ENCODE assay signal across 8 cellular contexts in genomic region chr15:42494998-42495360, GRCh38. TPM values are rescaled to one million over a fixed set of nuclear protein-coding genes. Genes with fewer than 3 reads are reported as not detected.
DNase-seq lines count a peak whose midpoint lies in the region; ATAC-seq, FAIRE-seq and TF ChIP-seq lines count a peak whose summit lies in the region.

No MANE protein-coding gene starts in this region.

- H3K4me3 ChIP-seq in adrenal gland, result peak overlapping the region; percentile 37 to 90 (median 64)
- H3K4me3 ChIP-seq in heart right ventricle, result peak overlapping the region; percentile 34 to 95 (median 68)
- peak overlapping the region; percentile 19 to 77 (median 58) for H3K4me3 ChIP-seq in pancreas

- no peaks in the 10 kb centered on the region for H3K9me3 ChIP-seq in adrenal gland (replicated peaks in 1 of 3)
- no peaks in the 10 kb centered on the region for H3K9me3 ChIP-seq in heart right ventricle
- no peaks in the 10 kb centered on the region for H3K9me3 ChIP-seq in pancreas

- peak; percentile 81 for DNase-seq in EH (ENCODE audit: low read depth)
- peak; percentile 68 for DNase-seq in LoVo (ENCODE audit: low spot score)
- peak; percentile 45 to 85 (median 58) for DNase-seq in adrenal gland
- DNase-seq in heart right ventricle, result peak in 1 of 2 donors; percentile 77
- DNase-seq in pancreas, result peak in 3 of 6 donors; percentile 46 to 85 (median 48)
- DNase-seq in retina, result no peak
- no peak for DNase-seq in activated CD4-positive, CD25-positive, alpha-beta regulatory T cell treated with anti-CD3 and anti-CD28 coated beads, Interleukin-2, amount 50 U/mL, for 72 hours

- TF ChIP-seq CTCF in adrenal gland (IDR thresholded peaks at IDR 0.05) (no peak), heart right ventricle (IDR thresholded peaks at IDR 0.05) (no peak), pancreas (IDR thresholded peaks at IDR 0.05) (no peak)

- 2 to 5% (median 2%) methylated on average over 10 of the region's 10 CpGs for WGBS in adrenal gland, 4 donors
- 6 to 16% methylated on average over 10 of the region's 10 CpGs for WGBS in heart right ventricle, 2 donors
- 2 to 3% methylated on average over 10 of the region's 10 CpGs for WGBS in pancreas, 2 donors

- peak; percentile 21 to 73 (median 46) for ATAC-seq in heart right ventricle
- ATAC-seq in pancreas, result peak; percentile 37 to 74 (median 54)
- ATAC-seq in HG02610 (IDR thresholded peaks at IDR 0.05; ENCODE audit: unreplicated experiment), result no peak

- no peak for FAIRE-seq in pancreas (lab: Jason Lieb, UNC)

- intact Hi-C loops in adrenal gland (cut with DNase I) (loop anchor here in 1 of 2 donors (10.0 kb wide), 1 partner anchor 60 kb away; no protein-coding TSS in a partner anchor), heart right ventricle (cut with DNase I) (loop anchor here in 2 of 10 donors (5.0 to 10.0 kb wide), 2 partner anchors 57 to 80 kb away; partner anchors contain the start of gene STARD9 (in 1 of the 2)), pancreas (cut with DNase I) (no loop called here)

- H3K4me1 ChIP-seq in adrenal gland (replicated peaks in 1 of 2), result peaks cover 30 to 48% of the 10 kb centered on the region in 2 donors
- peaks cover 8 to 78% (median 58%) of the 10 kb centered on the region in 9 donors for H3K4me1 ChIP-seq in heart right ventricle
- H3K4me1 ChIP-seq in pancreas, result peaks cover 0 to 21% (median 12%) of the 10 kb centered on the region in 3 donors

- H3K36me3 ChIP-seq in adrenal gland (replicated peaks in 1 of 2) (no peaks in the 10 kb centered on the region), heart right ventricle (peaks cover 0 to 3% (median 0%) of the 10 kb centered on the region in 9 donors), pancreas (no peaks in the 10 kb centered on the region)

- no peak for TF ChIP-seq POLR2A in adrenal gland (IDR thresholded peaks at IDR 0.05)

- H3K27ac ChIP-seq in adrenal gland (peak overlapping the region; percentile 82 to 94 (median 90)), heart right ventricle (peak overlapping the region; percentile 83 to 93 (median 90)), pancreas (peak overlapping the region; percentile 74 to 99 (median 86))

- H3K27me3 ChIP-seq in adrenal gland (no peaks in the 10 kb centered on the region), heart right ventricle (no peaks in the 10 kb centered on the region), pancreas (no peaks in the 10 kb centered on the region)

RNA-seq across cellular contexts. Expression of gene SNAP23, which starts 0.5 kb away (rescaled TPM):
- total RNA-seq in adrenal gland (10 to 100 TPM; 44.7 to 88.2 (median 59.3) TPM), heart right ventricle (10 to 100 TPM; 26.7 to 64.8 (median 46.6) TPM), pancreas (10 to 100 TPM; 14.2 to 39.4 (median 19.6) TPM)
- polyA plus RNA-seq in adrenal gland (10 to 100 TPM; 54.0 to 74.2 (median 58.9) TPM), heart right ventricle (10 to 100 TPM; 24.8 to 87.9 TPM), pancreas (10 to 100 TPM; 20.5 to 22.0 TPM)

RNA-seq across cellular contexts. Expression of gene ZNF106, which starts 4.0 kb away (rescaled TPM):
- total RNA-seq in adrenal gland (10 to 100 TPM; 51.7 to 77.7 (median 61.5) TPM), heart right ventricle (100 to 1,000 TPM; 390 to 945 (median 812) TPM), pancreas (10 to 100 TPM; 13.3 to 38.4 (median 20.4) TPM)
- polyA plus RNA-seq in adrenal gland (10 to 100 TPM in 1 of 3 donors, 1 to 10 TPM in 2; 5.8 to 43.1 (median 9.5) TPM), heart right ventricle (10 to 100 TPM; 52.6 to 67.2 TPM), pancreas (1 to 10 TPM; 4.3 to 5.1 TPM)

RNA-seq across cellular contexts. Expression of gene LRRC57, which starts 53.6 kb away (rescaled TPM):
- total RNA-seq in adrenal gland (10 to 100 TPM in 6 of 8 donors, 1 to 10 TPM in 2; 7.1 to 26.2 (median 17.8) TPM), heart right ventricle (10 to 100 TPM; 12.1 to 24.6 (median 16.6) TPM), pancreas (10 to 100 TPM in 1 of 6 donors, 1 to 10 TPM in 5; 5.6 to 14.8 (median 8.6) TPM)
- polyA plus RNA-seq in adrenal gland (10 to 100 TPM in 1 of 3 donors, 1 to 10 TPM in 2; 3.3 to 13.7 (median 5.7) TPM), heart right ventricle (1 to 10 TPM; 3.7 to 6.9 TPM), pancreas (1 to 10 TPM; 3.8 to 4.9 TPM)

RNA-seq across cellular contexts. Expression of gene HAUS2, which starts 53.7 kb away (rescaled TPM):
- total RNA-seq in adrenal gland (10 to 100 TPM; 13.0 to 57.9 (median 19.0) TPM), heart right ventricle (10 to 100 TPM in 8 of 10 donors, 1 to 10 TPM in 2; 8.5 to 17.0 (median 11.9) TPM), pancreas (1 to 10 TPM; 6.2 to 9.0 (median 8.3) TPM)
- polyA plus RNA-seq in adrenal gland (10 to 100 TPM in 1 of 3 donors, 1 to 10 TPM in 2; 5.8 to 28.2 (median 6.2) TPM), heart right ventricle (1 to 10 TPM; 5.5 to 9.1 TPM), pancreas (1 to 10 TPM; 5.4 to 6.1 TPM)

Comparison
In these comparisons a context has a peak if more than half of its experiments do, and no peak if none do; other contexts are left out.
1. DNase-seq: peak in EH (single experiment), LoVo (single experiment) and adrenal gland (7 of 7); none in retina (single experiment) and activated CD4-positive, CD25-positive, alpha-beta regulatory T cell treated with anti-CD3 and anti-CD28 coated beads, Interleukin-2, amount 50 U/mL, for 72 hours (single experiment).
2. RNA of gene ZNF106, which starts 4.0 kb away (total RNA-seq): 390 to 945 TPM in heart right ventricle; 51.7 to 77.7 TPM in adrenal gland and 13.3 to 38.4 TPM in pancreas; every median in the first group is over 4 times any median in the second.
3. Peak in every context shown above with its lines, with median percentiles within 50 percentile points of each other: H3K27ac ChIP-seq and H3K4me3 ChIP-seq.